ENCODE assay signal across 1 cellular context in genomic region chr17:27446569-27447301, GRCh38.
TF ChIP-seq lines count a peak whose summit lies in the region.

No MANE protein-coding gene starts in this region.

TF ChIP-seq in HEK293, 187 proteins besides CTCF, POLR2A, EP300 and RAD21 (continued from another document and continues in another):
- TF ChIP-seq, protein P1, sequence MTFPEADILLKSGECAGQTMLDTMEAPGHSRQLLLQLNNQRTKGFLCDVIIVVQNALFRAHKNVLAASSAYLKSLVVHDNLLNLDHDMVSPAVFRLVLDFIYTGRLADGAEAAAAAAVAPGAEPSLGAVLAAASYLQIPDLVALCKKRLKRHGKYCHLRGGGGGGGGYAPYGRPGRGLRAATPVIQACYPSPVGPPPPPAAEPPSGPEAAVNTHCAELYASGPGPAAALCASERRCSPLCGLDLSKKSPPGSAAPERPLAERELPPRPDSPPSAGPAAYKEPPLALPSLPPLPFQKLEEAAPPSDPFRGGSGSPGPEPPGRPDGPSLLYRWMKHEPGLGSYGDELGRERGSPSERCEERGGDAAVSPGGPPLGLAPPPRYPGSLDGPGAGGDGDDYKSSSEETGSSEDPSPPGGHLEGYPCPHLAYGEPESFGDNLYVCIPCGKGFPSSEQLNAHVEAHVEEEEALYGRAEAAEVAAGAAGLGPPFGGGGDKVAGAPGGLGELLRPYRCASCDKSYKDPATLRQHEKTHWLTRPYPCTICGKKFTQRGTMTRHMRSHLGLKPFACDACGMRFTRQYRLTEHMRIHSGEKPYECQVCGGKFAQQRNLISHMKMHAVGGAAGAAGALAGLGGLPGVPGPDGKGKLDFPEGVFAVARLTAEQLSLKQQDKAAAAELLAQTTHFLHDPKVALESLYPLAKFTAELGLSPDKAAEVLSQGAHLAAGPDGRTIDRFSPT (tag by site-specific recombination; IDR thresholded peaks at IDR 0.05): 0 out of 2 replicates have a peak, but pooled peaks have one; percentile 15
- TF ChIP-seq ZBTB21 (tag by site-specific recombination; IDR thresholded peaks at IDR 0.05): peak; percentile 62
- no peak for TF ChIP-seq ZNF843 (tag by site-specific recombination; IDR thresholded peaks at IDR 0.05)
- no peak for TF ChIP-seq ZNF610 (tag by site-specific recombination; IDR thresholded peaks at IDR 0.05; ENCODE audit: borderline replicate concordance)
- TF ChIP-seq, protein P2, sequence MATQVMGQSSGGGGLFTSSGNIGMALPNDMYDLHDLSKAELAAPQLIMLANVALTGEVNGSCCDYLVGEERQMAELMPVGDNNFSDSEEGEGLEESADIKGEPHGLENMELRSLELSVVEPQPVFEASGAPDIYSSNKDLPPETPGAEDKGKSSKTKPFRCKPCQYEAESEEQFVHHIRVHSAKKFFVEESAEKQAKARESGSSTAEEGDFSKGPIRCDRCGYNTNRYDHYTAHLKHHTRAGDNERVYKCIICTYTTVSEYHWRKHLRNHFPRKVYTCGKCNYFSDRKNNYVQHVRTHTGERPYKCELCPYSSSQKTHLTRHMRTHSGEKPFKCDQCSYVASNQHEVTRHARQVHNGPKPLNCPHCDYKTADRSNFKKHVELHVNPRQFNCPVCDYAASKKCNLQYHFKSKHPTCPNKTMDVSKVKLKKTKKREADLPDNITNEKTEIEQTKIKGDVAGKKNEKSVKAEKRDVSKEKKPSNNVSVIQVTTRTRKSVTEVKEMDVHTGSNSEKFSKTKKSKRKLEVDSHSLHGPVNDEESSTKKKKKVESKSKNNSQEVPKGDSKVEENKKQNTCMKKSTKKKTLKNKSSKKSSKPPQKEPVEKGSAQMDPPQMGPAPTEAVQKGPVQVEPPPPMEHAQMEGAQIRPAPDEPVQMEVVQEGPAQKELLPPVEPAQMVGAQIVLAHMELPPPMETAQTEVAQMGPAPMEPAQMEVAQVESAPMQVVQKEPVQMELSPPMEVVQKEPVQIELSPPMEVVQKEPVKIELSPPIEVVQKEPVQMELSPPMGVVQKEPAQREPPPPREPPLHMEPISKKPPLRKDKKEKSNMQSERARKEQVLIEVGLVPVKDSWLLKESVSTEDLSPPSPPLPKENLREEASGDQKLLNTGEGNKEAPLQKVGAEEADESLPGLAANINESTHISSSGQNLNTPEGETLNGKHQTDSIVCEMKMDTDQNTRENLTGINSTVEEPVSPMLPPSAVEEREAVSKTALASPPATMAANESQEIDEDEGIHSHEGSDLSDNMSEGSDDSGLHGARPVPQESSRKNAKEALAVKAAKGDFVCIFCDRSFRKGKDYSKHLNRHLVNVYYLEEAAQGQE (tag by site-specific recombination; IDR thresholded peaks at IDR 0.05): no peak
- TF ChIP-seq ZNF473 (tag by site-specific recombination; IDR thresholded peaks at IDR 0.05): no peak
- no peak for TF ChIP-seq ZNF26 (tag by site-specific recombination; IDR thresholded peaks at IDR 0.05)
- TF ChIP-seq ZNF146 (tag by site-specific recombination; IDR thresholded peaks at IDR 0.05): no peak
- no peak for TF ChIP-seq ZNF670 (tag by site-specific recombination; IDR thresholded peaks at IDR 0.05; ENCODE audit: low read depth)
- TF ChIP-seq ZNF324 (tag by site-specific recombination; IDR thresholded peaks at IDR 0.05): 0 out of 2 replicates have a peak, but pooled peaks have one; percentile 28
- TF ChIP-seq, protein P3, sequence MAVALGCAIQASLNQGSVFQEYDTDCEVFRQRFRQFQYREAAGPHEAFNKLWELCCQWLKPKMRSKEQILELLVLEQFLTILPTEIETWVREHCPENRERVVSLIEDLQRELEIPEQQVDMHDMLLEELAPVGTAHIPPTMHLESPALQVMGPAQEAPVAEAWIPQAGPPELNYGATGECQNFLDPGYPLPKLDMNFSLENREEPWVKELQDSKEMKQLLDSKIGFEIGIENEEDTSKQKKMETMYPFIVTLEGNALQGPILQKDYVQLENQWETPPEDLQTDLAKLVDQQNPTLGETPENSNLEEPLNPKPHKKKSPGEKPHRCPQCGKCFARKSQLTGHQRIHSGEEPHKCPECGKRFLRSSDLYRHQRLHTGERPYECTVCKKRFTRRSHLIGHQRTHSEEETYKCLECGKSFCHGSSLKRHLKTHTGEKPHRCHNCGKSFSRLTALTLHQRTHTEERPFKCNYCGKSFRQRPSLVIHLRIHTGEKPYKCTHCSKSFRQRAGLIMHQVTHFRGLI (tag by site-specific recombination; IDR thresholded peaks at IDR 0.05): no peak
- TF ChIP-seq ZNF175 (tag by site-specific recombination; IDR thresholded peaks at IDR 0.05): no peak
- no peak for TF ChIP-seq ZNF530 (tag by site-specific recombination; IDR thresholded peaks at IDR 0.05; ENCODE audit: low read depth)
- TF ChIP-seq ZNF354C (tag by site-specific recombination; IDR thresholded peaks at IDR 0.05; ENCODE audit: borderline replicate concordance, low read depth): no peak
- TF ChIP-seq ZIC2 (tag by site-specific recombination; IDR thresholded peaks at IDR 0.05): no peak
- TF ChIP-seq SALL2 (tag by site-specific recombination; IDR thresholded peaks at IDR 0.05; ENCODE audit: borderline replicate concordance): no peak
- peak; percentile 54; the same call in 1 of the 2 replicates for TF ChIP-seq ZNF664 (tag by site-specific recombination; IDR thresholded peaks at IDR 0.05)
- TF ChIP-seq ZNF2 (tag by site-specific recombination; IDR thresholded peaks at IDR 0.05): no peak
- TF ChIP-seq ZSCAN16 (tag by site-specific recombination; IDR thresholded peaks at IDR 0.05): no peak
- TF ChIP-seq ZNF112 (tag by site-specific recombination; IDR thresholded peaks at IDR 0.05): no peak
- TF ChIP-seq ZNF529 (tag by site-specific recombination; IDR thresholded peaks at IDR 0.05; ENCODE audit: insufficient replicate concordance): no peak
- no peak for TF ChIP-seq ZNF292 (tag by site-specific recombination; IDR thresholded peaks at IDR 0.05; ENCODE audit: borderline replicate concordance, low read depth)
- TF ChIP-seq WT1 (tag by site-specific recombination; IDR thresholded peaks at IDR 0.05): no peak
- TF ChIP-seq, protein P4, sequence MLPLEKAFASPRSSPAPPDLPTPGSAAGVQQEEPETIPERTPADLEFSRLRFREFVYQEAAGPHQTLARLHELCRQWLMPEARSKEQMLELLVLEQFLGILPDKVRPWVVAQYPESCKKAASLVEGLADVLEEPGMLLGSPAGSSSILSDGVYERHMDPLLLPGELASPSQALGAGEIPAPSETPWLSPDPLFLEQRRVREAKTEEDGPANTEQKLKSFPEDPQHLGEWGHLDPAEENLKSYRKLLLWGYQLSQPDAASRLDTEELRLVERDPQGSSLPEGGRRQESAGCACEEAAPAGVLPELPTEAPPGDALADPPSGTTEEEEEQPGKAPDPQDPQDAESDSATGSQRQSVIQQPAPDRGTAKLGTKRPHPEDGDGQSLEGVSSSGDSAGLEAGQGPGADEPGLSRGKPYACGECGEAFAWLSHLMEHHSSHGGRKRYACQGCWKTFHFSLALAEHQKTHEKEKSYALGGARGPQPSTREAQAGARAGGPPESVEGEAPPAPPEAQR (tag by site-specific recombination; IDR thresholded peaks at IDR 0.05): no peak
- no peak for TF ChIP-seq YY2 (tag by site-specific recombination; IDR thresholded peaks at IDR 0.05)
- no peak for TF ChIP-seq EGR2 (tag by site-specific recombination; IDR thresholded peaks at IDR 0.05; ENCODE audit: low read depth)
- TF ChIP-seq PRDM10 (tag by site-specific recombination; IDR thresholded peaks at IDR 0.05): peak; percentile 23; the same call in 1 of the 2 replicates
- TF ChIP-seq, protein P5, sequence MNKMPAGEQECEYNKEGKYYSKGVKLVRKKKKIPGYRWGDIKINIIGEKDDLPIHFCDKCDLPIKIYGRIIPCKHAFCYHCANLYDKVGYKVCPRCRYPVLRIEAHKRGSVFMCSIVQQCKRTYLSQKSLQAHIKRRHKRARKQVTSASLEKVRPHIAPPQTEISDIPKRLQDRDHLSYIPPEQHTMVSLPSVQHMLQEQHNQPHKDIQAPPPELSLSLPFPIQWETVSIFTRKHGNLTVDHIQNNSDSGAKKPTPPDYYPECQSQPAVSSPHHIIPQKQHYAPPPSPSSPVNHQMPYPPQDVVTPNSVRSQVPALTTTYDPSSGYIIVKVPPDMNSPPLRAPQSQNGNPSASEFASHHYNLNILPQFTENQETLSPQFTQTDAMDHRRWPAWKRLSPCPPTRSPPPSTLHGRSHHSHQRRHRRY (tag by site-specific recombination; IDR thresholded peaks at IDR 0.05): no peak
- TF ChIP-seq, protein P6, sequence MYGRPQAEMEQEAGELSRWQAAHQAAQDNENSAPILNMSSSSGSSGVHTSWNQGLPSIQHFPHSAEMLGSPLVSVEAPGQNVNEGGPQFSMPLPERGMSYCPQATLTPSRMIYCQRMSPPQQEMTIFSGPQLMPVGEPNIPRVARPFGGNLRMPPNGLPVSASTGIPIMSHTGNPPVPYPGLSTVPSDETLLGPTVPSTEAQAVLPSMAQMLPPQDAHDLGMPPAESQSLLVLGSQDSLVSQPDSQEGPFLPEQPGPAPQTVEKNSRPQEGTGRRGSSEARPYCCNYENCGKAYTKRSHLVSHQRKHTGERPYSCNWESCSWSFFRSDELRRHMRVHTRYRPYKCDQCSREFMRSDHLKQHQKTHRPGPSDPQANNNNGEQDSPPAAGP (tag by site-specific recombination; IDR thresholded peaks at IDR 0.05): no peak
- no peak for TF ChIP-seq ZNF184 (tag by site-specific recombination; IDR thresholded peaks at IDR 0.05)
- no peak for TF ChIP-seq ZNF132 (tag by site-specific recombination; IDR thresholded peaks at IDR 0.05; ENCODE audit: borderline replicate concordance)
- TF ChIP-seq ZNF138 (tag by site-specific recombination; IDR thresholded peaks at IDR 0.05; ENCODE audit: borderline replicate concordance): no peak
- peak; percentile 18; the same call in 1 of the 2 replicates for TF ChIP-seq ZBTB8A (tag by site-specific recombination; IDR thresholded peaks at IDR 0.05)
- no peak for TF ChIP-seq ZNF140 (tag by site-specific recombination; IDR thresholded peaks at IDR 0.05)
- TF ChIP-seq, protein P7, sequence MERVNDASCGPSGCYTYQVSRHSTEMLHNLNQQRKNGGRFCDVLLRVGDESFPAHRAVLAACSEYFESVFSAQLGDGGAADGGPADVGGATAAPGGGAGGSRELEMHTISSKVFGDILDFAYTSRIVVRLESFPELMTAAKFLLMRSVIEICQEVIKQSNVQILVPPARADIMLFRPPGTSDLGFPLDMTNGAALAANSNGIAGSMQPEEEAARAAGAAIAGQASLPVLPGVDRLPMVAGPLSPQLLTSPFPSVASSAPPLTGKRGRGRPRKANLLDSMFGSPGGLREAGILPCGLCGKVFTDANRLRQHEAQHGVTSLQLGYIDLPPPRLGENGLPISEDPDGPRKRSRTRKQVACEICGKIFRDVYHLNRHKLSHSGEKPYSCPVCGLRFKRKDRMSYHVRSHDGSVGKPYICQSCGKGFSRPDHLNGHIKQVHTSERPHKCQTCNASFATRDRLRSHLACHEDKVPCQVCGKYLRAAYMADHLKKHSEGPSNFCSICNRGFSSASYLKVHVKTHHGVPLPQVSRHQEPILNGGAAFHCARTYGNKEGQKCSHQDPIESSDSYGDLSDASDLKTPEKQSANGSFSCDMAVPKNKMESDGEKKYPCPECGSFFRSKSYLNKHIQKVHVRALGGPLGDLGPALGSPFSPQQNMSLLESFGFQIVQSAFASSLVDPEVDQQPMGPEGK (tag by site-specific recombination; IDR thresholded peaks at IDR 0.05): peak; percentile 41; the same call in 1 of the 2 replicates
- TF ChIP-seq ZNF654 (tag by site-specific recombination; IDR thresholded peaks at IDR 0.05; ENCODE audit: low read depth): no peak
- peak; percentile 58 for TF ChIP-seq ZEB2 (tag by site-specific recombination; IDR thresholded peaks at IDR 0.05)
- no peak for TF ChIP-seq BCL11A (tag by site-specific recombination; IDR thresholded peaks at IDR 0.05; ENCODE audit: low read depth)
